8 cellular contexts compared by ENCODE assay signal in genomic region chr1:206556748-206557635, GRCh38.
DNase-seq lines count a peak whose midpoint lies in the region; ATAC-seq and TF ChIP-seq lines count a peak whose summit lies in the region.

No MANE protein-coding gene starts in this region.

- peak; percentile 39 for ATAC-seq in HG02870 (IDR thresholded peaks at IDR 0.05; ENCODE audit: unreplicated experiment)
- peak; percentile 47 to 48 for ATAC-seq in activated CD4-positive, CD25-positive, alpha-beta regulatory T cell treated with anti-CD3 and anti-CD28 coated beads, Interleukin-2, amount 50 U/mL, for 24 hours

- in situ Hi-C loops in GM13977 (cut with MboI; ENCODE audit: low pct_unique_long_range_greater_than_20kb, low sequenced_read_pairs, unreplicated experiment): no loop called here

- TF ChIP-seq CTCF in GM13977 (IDR thresholded peaks at IDR 0.05; ENCODE audit: extremely low read depth, insufficient read depth, missing control alignments): no peak

- DNase-seq in GM13977 (ENCODE audit: low spot score) (peak; percentile 70), NCI-H2196 treated with DMSO at 0.1 percent for 48 hours (lab: John Stamatoyannopoulos, UW; ENCODE audit: unreplicated experiment) (peak; percentile 48), left kidney (ENCODE audit: low read depth, low spot score) (peak; percentile 90), NCI-H446 treated with DMSO at 0.1 percent for 48 hours (lab: John Stamatoyannopoulos, UW) (no peak)
- DNase-seq in central memory CD4-positive, alpha-beta T cell: peak; percentile 92
- peak; percentile 89 for DNase-seq in stimulated activated CD4-positive, alpha-beta T cell treated with anti-CD3 and anti-CD28 coated beads, Interleukin-1b, Interleukin-23, amount 100 ng/mL, for 48 hours
